In genomic region chr1:174954686-174955669, GRCh38 we compare ENCODE assay signal across 1 cellular context.
TF ChIP-seq lines count a peak whose summit lies in the region.

No MANE protein-coding gene starts in this region.

TF ChIP-seq in SK-N-SH treated with all-trans-retinoic acid at 6 μM for 48 hours, 23 proteins besides CTCF, POLR2A, EP300 and RAD21 (continued from another document):
- TF ChIP-seq, protein P1, sequence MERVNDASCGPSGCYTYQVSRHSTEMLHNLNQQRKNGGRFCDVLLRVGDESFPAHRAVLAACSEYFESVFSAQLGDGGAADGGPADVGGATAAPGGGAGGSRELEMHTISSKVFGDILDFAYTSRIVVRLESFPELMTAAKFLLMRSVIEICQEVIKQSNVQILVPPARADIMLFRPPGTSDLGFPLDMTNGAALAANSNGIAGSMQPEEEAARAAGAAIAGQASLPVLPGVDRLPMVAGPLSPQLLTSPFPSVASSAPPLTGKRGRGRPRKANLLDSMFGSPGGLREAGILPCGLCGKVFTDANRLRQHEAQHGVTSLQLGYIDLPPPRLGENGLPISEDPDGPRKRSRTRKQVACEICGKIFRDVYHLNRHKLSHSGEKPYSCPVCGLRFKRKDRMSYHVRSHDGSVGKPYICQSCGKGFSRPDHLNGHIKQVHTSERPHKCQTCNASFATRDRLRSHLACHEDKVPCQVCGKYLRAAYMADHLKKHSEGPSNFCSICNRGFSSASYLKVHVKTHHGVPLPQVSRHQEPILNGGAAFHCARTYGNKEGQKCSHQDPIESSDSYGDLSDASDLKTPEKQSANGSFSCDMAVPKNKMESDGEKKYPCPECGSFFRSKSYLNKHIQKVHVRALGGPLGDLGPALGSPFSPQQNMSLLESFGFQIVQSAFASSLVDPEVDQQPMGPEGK (CRISPR knock-in tag; IDR thresholded peaks at IDR 0.05; ENCODE audit: borderline replicate concordance), result no peak
- TF ChIP-seq ARNTL (CRISPR knock-in tag; IDR thresholded peaks at IDR 0.05; ENCODE audit: borderline replicate concordance, low read depth) (no peak), CSRNP3 (CRISPR knock-in tag; IDR thresholded peaks at IDR 0.05) (no peak), TCF4 (CRISPR knock-in tag; IDR thresholded peaks at IDR 0.05; ENCODE audit: borderline replicate concordance) (no peak)
- TF ChIP-seq, protein P2, sequence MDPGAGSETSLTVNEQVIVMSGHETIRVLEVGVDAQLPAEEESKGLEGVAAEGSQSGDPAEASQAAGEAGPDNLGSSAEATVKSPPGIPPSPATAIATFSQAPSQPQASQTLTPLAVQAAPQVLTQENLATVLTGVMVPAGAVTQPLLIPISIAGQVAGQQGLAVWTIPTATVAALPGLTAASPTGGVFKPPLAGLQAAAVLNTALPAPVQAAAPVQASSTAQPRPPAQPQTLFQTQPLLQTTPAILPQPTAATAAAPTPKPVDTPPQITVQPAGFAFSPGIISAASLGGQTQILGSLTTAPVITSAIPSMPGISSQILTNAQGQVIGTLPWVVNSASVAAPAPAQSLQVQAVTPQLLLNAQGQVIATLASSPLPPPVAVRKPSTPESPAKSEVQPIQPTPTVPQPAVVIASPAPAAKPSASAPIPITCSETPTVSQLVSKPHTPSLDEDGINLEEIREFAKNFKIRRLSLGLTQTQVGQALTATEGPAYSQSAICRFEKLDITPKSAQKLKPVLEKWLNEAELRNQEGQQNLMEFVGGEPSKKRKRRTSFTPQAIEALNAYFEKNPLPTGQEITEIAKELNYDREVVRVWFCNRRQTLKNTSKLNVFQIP (CRISPR knock-in tag; IDR thresholded peaks at IDR 0.05; ENCODE audit: borderline replicate concordance, low read depth), result no peak
